In the genomic region with DNA sequence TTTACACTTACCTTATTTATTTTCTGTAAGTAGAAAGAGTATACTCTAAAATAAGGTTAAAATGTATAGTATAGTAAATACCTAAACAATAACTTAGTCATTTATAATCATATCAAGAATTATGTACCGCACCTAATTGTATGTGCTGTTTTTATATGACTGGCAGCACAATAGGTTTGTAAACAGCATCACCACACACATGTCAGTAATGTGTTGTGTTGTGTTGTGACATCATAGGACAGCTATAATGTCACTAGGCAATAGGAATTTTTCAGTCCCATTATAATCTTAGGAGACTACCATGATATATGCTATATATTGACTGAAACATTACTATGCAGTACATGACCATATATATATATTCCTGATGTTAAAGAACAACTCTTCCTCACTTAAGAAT, we compare ENCODE assay signal across 6 cellular contexts.
"Had no signal": no experiment of that assay in that cellular context is flagged by ENCODE, and none has a peak within 500 bp of the region (broad histone marks: within the 10 kb centered on the region; RNA-seq: fewer than 3 reads in every experiment).

No MANE protein-coding gene starts in this region.

- FAIRE-seq: HTR-8/SVneo, K562 had no signal

- DNase-seq: IMR-90, KBM-7, KG1 had no signal

- H3K27ac ChIP-seq: HL-60 had no signal

- ATAC-seq: K562 had no signal

- H3K4me3 ChIP-seq: K562 had no signal
